1 cellular context compared by ENCODE assay signal in the genomic region with DNA sequence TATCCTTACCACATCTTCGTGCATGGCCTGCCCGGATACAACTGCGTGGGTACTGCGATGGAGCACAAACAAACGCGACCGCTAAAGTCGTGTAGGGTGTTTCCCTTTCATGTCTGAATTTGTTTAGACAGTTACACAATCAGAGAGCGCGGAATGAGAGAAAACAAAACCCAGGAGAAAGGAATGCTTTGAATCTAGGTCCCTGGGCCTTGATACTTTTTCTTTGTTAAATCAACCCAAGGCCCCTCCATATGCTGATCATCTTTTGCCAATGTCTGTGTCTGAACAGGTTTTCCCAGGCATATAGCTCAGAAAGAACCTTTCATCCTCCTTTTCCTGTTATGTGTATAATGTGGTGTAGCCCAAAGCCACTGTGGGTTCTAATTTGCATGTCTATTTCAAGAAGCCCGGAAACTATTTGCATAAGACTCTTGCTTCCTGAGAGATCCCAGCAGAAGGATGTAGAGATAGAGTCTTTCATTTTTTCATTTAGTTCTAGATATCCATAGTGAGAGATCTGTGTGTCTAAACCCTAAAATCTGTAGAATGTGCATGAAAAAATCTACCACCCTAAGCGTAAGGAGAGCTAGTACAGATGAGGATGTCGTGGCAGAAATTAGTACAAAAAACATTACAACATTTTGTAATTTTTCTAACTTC.
TF ChIP-seq lines count a peak whose summit lies in the region.

No MANE protein-coding gene starts in this region.

TF ChIP-seq in HepG2, 621 proteins besides CTCF, POLR2A, EP300 and RAD21 (continued from another document and continues in another):
- TF ChIP-seq THAP7 (CRISPR knock-in tag; IDR thresholded peaks at IDR 0.05) (no peak), CEBPG (CRISPR knock-in tag; IDR thresholded peaks at IDR 0.05) (peak; percentile 83), RNF219 (CRISPR knock-in tag; IDR thresholded peaks at IDR 0.05) (no peak), HDAC2 (CRISPR knock-in tag; IDR thresholded peaks at IDR 0.05) (peak; percentile 64), ASH2L (IDR thresholded peaks at IDR 0.05; ENCODE audit: insufficient read length, low read depth, low read length) (peak; percentile 65), KMT2A (CRISPR knock-in tag; IDR thresholded peaks at IDR 0.05) (no peak), FOXO1 (CRISPR knock-in tag; IDR thresholded peaks at IDR 0.05) (peak; percentile 81; the same call in 1 of the 2 replicates), MED1 (CRISPR knock-in tag; IDR thresholded peaks at IDR 0.05) (no peak), RFXAP (CRISPR knock-in tag; IDR thresholded peaks at IDR 0.05; ENCODE audit: borderline replicate concordance) (no peak), TBX2 (CRISPR knock-in tag; IDR thresholded peaks at IDR 0.05; ENCODE audit: borderline replicate concordance) (peak; percentile 29; the same call in 1 of the 2 replicates), ZNF460 (CRISPR knock-in tag; IDR thresholded peaks at IDR 0.05; ENCODE audit: borderline replicate concordance) (no peak), TP53 (CRISPR knock-in tag; conservative IDR thresholded peaks at IDR 0.05) (no peak), PRDM15 (CRISPR knock-in tag; IDR thresholded peaks at IDR 0.05) (peak; percentile 94), ZNF205 (CRISPR knock-in tag; IDR thresholded peaks at IDR 0.05) (peak; percentile 85), TCF7 (IDR thresholded peaks at IDR 0.05; ENCODE audit: low read depth) (peak; percentile 95), ARID2 (CRISPR knock-in tag; IDR thresholded peaks at IDR 0.05; ENCODE audit: borderline replicate concordance) (no peak), ZNF883 (CRISPR knock-in tag; IDR thresholded peaks at IDR 0.05; ENCODE audit: not compliant biosample characterization) (no peak), FOXP1 (IDR thresholded peaks at IDR 0.05) (peak; percentile 52; the same call in 1 of the 2 replicates), FOXP1 (CRISPR knock-in tag; IDR thresholded peaks at IDR 0.05) (peak; percentile 90), THAP11 (CRISPR knock-in tag; IDR thresholded peaks at IDR 0.05) (peak; percentile 44; the same call in 1 of the 2 replicates), ZKSCAN8 (CRISPR knock-in tag; IDR thresholded peaks at IDR 0.05; ENCODE audit: borderline replicate concordance) (0 out of 2 replicates have a peak, but pooled peaks have one; percentile 16), HMG20A (CRISPR knock-in tag; IDR thresholded peaks at IDR 0.05; ENCODE audit: borderline replicate concordance) (peak; percentile 88), ZNF292 (CRISPR knock-in tag; IDR thresholded peaks at IDR 0.05; ENCODE audit: borderline replicate concordance, low read depth) (no peak), FOXA3 (CRISPR knock-in tag; IDR thresholded peaks at IDR 0.05) (peak; percentile 87), ZNF644 (CRISPR knock-in tag; IDR thresholded peaks at IDR 0.05; ENCODE audit: low read depth) (0 out of 2 replicates have a peak, but pooled peaks have one; percentile 60), NRL (CRISPR knock-in tag; IDR thresholded peaks at IDR 0.05; ENCODE audit: borderline replicate concordance) (no peak), PITX1 (CRISPR knock-in tag; IDR thresholded peaks at IDR 0.05) (peak; percentile 21; the same call in 1 of the 2 replicates), NCOA2 (CRISPR knock-in tag; IDR thresholded peaks at IDR 0.05) (peak; percentile 77), TBL1XR1 (IDR thresholded peaks at IDR 0.05; ENCODE audit: borderline replicate concordance, low read length, partially characterized antibody) (no peak), TEAD2 (CRISPR knock-in tag; IDR thresholded peaks at IDR 0.05) (no peak), MAFG (CRISPR knock-in tag; IDR thresholded peaks at IDR 0.05) (no peak), ZNF138 (CRISPR knock-in tag; IDR thresholded peaks at IDR 0.05; ENCODE audit: low read depth) (no peak), ZNF710 (CRISPR knock-in tag; IDR thresholded peaks at IDR 0.05; ENCODE audit: borderline replicate concordance) (peak; percentile 64), KLF6 (CRISPR knock-in tag; IDR thresholded peaks at IDR 0.05) (no peak)
- TF ChIP-seq, protein P1, sequence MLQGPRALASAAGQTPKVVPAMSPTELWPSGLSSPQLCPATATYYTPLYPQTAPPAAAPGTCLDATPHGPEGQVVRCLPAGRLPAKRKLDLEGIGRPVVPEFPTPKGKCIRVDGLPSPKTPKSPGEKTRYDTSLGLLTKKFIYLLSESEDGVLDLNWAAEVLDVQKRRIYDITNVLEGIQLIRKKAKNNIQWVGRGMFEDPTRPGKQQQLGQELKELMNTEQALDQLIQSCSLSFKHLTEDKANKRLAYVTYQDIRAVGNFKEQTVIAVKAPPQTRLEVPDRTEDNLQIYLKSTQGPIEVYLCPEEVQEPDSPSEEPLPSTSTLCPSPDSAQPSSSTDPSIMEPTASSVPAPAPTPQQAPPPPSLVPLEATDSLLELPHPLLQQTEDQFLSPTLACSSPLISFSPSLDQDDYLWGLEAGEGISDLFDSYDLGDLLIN (CRISPR knock-in tag; IDR thresholded peaks at IDR 0.05; ENCODE audit: borderline replicate concordance) = no peak
- TF ChIP-seq, protein P2, sequence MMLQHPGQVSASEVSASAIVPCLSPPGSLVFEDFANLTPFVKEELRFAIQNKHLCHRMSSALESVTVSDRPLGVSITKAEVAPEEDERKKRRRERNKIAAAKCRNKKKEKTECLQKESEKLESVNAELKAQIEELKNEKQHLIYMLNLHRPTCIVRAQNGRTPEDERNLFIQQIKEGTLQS (CRISPR knock-in tag; IDR thresholded peaks at IDR 0.05) = no peak
- TF ChIP-seq, protein P3, sequence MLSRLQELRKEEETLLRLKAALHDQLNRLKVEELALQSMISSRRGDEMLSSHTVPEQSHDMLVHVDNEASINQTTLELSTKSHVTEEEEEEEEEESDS (CRISPR knock-in tag; IDR thresholded peaks at IDR 0.05; ENCODE audit: borderline replicate concordance) = peak; percentile 99
- TF ChIP-seq, protein P4, sequence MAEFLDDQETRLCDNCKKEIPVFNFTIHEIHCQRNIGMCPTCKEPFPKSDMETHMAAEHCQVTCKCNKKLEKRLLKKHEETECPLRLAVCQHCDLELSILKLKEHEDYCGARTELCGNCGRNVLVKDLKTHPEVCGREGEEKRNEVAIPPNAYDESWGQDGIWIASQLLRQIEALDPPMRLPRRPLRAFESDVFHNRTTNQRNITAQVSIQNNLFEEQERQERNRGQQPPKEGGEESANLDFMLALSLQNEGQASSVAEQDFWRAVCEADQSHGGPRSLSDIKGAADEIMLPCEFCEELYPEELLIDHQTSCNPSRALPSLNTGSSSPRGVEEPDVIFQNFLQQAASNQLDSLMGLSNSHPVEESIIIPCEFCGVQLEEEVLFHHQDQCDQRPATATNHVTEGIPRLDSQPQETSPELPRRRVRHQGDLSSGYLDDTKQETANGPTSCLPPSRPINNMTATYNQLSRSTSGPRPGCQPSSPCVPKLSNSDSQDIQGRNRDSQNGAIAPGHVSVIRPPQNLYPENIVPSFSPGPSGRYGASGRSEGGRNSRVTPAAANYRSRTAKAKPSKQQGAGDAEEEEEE (CRISPR knock-in tag; IDR thresholded peaks at IDR 0.05; ENCODE audit: borderline replicate concordance) = no peak
- TF ChIP-seq, protein P5, sequence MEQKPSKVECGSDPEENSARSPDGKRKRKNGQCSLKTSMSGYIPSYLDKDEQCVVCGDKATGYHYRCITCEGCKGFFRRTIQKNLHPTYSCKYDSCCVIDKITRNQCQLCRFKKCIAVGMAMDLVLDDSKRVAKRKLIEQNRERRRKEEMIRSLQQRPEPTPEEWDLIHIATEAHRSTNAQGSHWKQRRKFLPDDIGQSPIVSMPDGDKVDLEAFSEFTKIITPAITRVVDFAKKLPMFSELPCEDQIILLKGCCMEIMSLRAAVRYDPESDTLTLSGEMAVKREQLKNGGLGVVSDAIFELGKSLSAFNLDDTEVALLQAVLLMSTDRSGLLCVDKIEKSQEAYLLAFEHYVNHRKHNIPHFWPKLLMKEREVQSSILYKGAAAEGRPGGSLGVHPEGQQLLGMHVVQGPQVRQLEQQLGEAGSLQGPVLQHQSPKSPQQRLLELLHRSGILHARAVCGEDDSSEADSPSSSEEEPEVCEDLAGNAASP (CRISPR knock-in tag; IDR thresholded peaks at IDR 0.05; ENCODE audit: borderline replicate concordance) = peak; percentile 37; the same call in 1 of the 2 replicates
- TF ChIP-seq, protein P6, sequence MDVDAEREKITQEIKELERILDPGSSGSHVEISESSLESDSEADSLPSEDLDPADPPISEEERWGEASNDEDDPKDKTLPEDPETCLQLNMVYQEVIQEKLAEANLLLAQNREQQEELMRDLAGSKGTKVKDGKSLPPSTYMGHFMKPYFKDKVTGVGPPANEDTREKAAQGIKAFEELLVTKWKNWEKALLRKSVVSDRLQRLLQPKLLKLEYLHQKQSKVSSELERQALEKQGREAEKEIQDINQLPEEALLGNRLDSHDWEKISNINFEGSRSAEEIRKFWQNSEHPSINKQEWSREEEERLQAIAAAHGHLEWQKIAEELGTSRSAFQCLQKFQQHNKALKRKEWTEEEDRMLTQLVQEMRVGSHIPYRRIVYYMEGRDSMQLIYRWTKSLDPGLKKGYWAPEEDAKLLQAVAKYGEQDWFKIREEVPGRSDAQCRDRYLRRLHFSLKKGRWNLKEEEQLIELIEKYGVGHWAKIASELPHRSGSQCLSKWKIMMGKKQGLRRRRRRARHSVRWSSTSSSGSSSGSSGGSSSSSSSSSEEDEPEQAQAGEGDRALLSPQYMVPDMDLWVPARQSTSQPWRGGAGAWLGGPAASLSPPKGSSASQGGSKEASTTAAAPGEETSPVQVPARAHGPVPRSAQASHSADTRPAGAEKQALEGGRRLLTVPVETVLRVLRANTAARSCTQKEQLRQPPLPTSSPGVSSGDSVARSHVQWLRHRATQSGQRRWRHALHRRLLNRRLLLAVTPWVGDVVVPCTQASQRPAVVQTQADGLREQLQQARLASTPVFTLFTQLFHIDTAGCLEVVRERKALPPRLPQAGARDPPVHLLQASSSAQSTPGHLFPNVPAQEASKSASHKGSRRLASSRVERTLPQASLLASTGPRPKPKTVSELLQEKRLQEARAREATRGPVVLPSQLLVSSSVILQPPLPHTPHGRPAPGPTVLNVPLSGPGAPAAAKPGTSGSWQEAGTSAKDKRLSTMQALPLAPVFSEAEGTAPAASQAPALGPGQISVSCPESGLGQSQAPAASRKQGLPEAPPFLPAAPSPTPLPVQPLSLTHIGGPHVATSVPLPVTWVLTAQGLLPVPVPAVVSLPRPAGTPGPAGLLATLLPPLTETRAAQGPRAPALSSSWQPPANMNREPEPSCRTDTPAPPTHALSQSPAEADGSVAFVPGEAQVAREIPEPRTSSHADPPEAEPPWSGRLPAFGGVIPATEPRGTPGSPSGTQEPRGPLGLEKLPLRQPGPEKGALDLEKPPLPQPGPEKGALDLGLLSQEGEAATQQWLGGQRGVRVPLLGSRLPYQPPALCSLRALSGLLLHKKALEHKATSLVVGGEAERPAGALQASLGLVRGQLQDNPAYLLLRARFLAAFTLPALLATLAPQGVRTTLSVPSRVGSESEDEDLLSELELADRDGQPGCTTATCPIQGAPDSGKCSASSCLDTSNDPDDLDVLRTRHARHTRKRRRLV (CRISPR knock-in tag; IDR thresholded peaks at IDR 0.05) = peak; percentile 100
